In genomic region chr18:79299711-79300110, GRCh38 we compare ENCODE assay signal across 23 cellular contexts.
DNase-seq lines count a peak whose midpoint lies in the region; ATAC-seq, FAIRE-seq and TF ChIP-seq lines count a peak whose summit lies in the region.
"Had no signal": no experiment of that assay in that cellular context is flagged by ENCODE, and none has a peak within 500 bp of the region (broad histone marks: within the 10 kb centered on the region; RNA-seq: fewer than 3 reads in every experiment).

No MANE protein-coding gene starts in this region.

- H3F3A ChIP-seq in GM23338 (replicated peaks; ENCODE audit: low read depth): no peaks in the 10 kb centered on the region

- peak overlapping the region; percentile 2; the same call in 1 of the 2 replicates for H3K27ac Mint-ChIP-seq in GM23338
- H3K27ac Mint-ChIP-seq in central memory CD8-positive, alpha-beta T cell (ENCODE audit: low read depth): peak overlapping the region; percentile 10

- no peak overlapping the region for H3K4me2 ChIP-seq in GM23338
- H3K4me2 ChIP-seq: A549 had no signal

- peaks cover 6% of the 10 kb centered on the region for H3K27me3 Mint-ChIP-seq in GM23338 (ENCODE audit: insufficient read depth, low read depth, poor library complexity)
- no peaks in the 10 kb centered on the region for H3K27me3 Mint-ChIP-seq in central memory CD8-positive, alpha-beta T cell

- TF ChIP-seq CTCF in GM23338 (conservative IDR thresholded peaks at IDR 0.05; ENCODE audit: low read depth in 2 of 2) (no peak), breast epithelium (IDR thresholded peaks at IDR 0.05) (no peak)

- H3K79me2 ChIP-seq in GM23338 (replicated peaks; ENCODE audit: insufficient read depth): no peaks in the 10 kb centered on the region

- no peaks in the 10 kb centered on the region for H3K9me3 ChIP-seq in breast epithelium
- H3K9me3 ChIP-seq: A549, BE2C, Peyer's patch had no signal

- H3K36me3 Mint-ChIP-seq in GM23338 (ENCODE audit: low read depth): no peaks in the 10 kb centered on the region; the same call in 2 of the 3 replicates
- H3K36me3 Mint-ChIP-seq in central memory CD8-positive, alpha-beta T cell (ENCODE audit: insufficient read depth): peaks cover 7% of the 10 kb centered on the region

- no peaks in the 10 kb centered on the region for H3K9me3 Mint-ChIP-seq in GM23338
- H3K9me3 Mint-ChIP-seq in central memory CD8-positive, alpha-beta T cell: no peaks in the 10 kb centered on the region

- no peak overlapping the region for H3K4me3 Mint-ChIP-seq in GM23338
- no peak overlapping the region for H3K4me3 Mint-ChIP-seq in central memory CD8-positive, alpha-beta T cell

- no peaks in the 10 kb centered on the region for H3K27me3 ChIP-seq in GM23338 (ENCODE audit: insufficient read depth)
- no peaks in the 10 kb centered on the region for H3K27me3 ChIP-seq in breast epithelium
- H3K27me3 ChIP-seq: BE2C, Peyer's patch had no signal

- no peak overlapping the region for H3K27ac ChIP-seq in GM23338 (ENCODE audit: low read depth)
- H3K27ac ChIP-seq in temporal lobe (ENCODE audit: low read depth, low read length): peak overlapping the region; percentile 60
- H3K27ac ChIP-seq in breast epithelium: no peak overlapping the region
- H3K27ac ChIP-seq: A549, GM23248, HL-60, Peyer's patch had no signal

- no peaks in the 10 kb centered on the region for H3K9me2 ChIP-seq in GM23338 (ENCODE audit: insufficient read depth)

- peaks cover 5% of the 10 kb centered on the region for H3K4me1 Mint-ChIP-seq in GM23338
- peaks cover 12% of the 10 kb centered on the region for H3K4me1 Mint-ChIP-seq in central memory CD8-positive, alpha-beta T cell

- DNase-seq in GM23338 (ENCODE audit: low spot score) (no peak), middle frontal gyrus (ENCODE audit: extremely low spot score, low spot score) (peak; percentile 25), breast epithelium (ENCODE audit: low spot score in 2 of 2) (no peak), urothelium cell line (ENCODE audit: low spot score) (no peak)
- DNase-seq in central memory CD8-positive, alpha-beta T cell (ENCODE audit: low spot score in 2 of 2): no peak
- DNase-seq: BE2C, COR-L47, GM23248, HCEC 1CT, KG1, NCI-H1105, NCI-H146, NCI-H2029 treated with DMSO at 0.1 percent for 48 hours, NCI-H2171, NCI-H524 treated with DMSO at 0.1 percent for 48 hours, NCI-H82, Peyer's patch had no signal

- intact Hi-C loops in breast epithelium (cut with DNase I; ENCODE audit: low total_unique reads): no loop called here

- no peaks in the 10 kb centered on the region; the same call in 1 of the 2 replicates for H4K20me1 ChIP-seq in GM23338 (replicated peaks; ENCODE audit: insufficient read depth)

- no peak for FAIRE-seq in urothelium cell line (lab: Jason Lieb, UNC)
- FAIRE-seq: A549, HepG2 had no signal

- TF ChIP-seq POLR2A in breast epithelium (IDR thresholded peaks at IDR 0.05): no peak

- no peak for ATAC-seq in GM23338
- no peak for ATAC-seq in central memory CD8-positive, alpha-beta T cell (replicated peaks; ENCODE audit: extremely low read depth, poor library complexity, severe bottlenecking)
- no peak for ATAC-seq in GM19328 (IDR thresholded peaks at IDR 0.05; ENCODE audit: unreplicated experiment)
- ATAC-seq: A549, HepG2, SK-N-SH treated with all-trans-retinoic acid at 6 μM for 48 hours had no signal

- H3K4me3 ChIP-seq in GM23338 (no peak overlapping the region), breast epithelium (no peak overlapping the region)
- H3K4me3 ChIP-seq: A549, GM23248, Peyer's patch had no signal

- no peaks in the 10 kb centered on the region for H3K36me3 ChIP-seq in GM23338 (ENCODE audit: insufficient read depth)
- no peaks in the 10 kb centered on the region for H3K36me3 ChIP-seq in breast epithelium
- H3K36me3 ChIP-seq: BE2C had no signal

- H2AFZ ChIP-seq in GM23338: no peak overlapping the region
- H2AFZ ChIP-seq: GM23248 had no signal

- H3K4me1 ChIP-seq in GM23338 (ENCODE audit: insufficient read depth) (no peaks in the 10 kb centered on the region), breast epithelium (no peaks in the 10 kb centered on the region)
- H3K4me1 ChIP-seq: A549, BE2C, Peyer's patch had no signal

TF ChIP-seq in GM23338, 12 proteins besides CTCF, POLR2A, EP300 and RAD21:
- TF ChIP-seq JUNB (IDR thresholded peaks at IDR 0.05; ENCODE audit: unreplicated experiment) (no peak), EZH2phosphoT487 (IDR thresholded peaks at IDR 0.05; ENCODE audit: unreplicated experiment) (no peak), EZH2 (IDR thresholded peaks at IDR 0.05; ENCODE audit: low read depth, unreplicated experiment) (no peak), ZNF462 (CRISPR knock-in tag; IDR thresholded peaks at IDR 0.05) (no peak), ETS1 (IDR thresholded peaks at IDR 0.05) (no peak), CREB1 (CRISPR knock-in tag; IDR thresholded peaks at IDR 0.05; ENCODE audit: low read depth) (no peak), ZNF114 (CRISPR knock-in tag; IDR thresholded peaks at IDR 0.05) (no peak), NANOG (IDR thresholded peaks at IDR 0.05; ENCODE audit: borderline replicate concordance) (no peak)
